In genomic region chr17:13160790-13161189, GRCh38 we compare ENCODE assay signal across 34 cellular contexts.
"Had no signal": no experiment of that assay in that cellular context is flagged by ENCODE, and none has a peak within 500 bp of the region (broad histone marks: within the 10 kb centered on the region; RNA-seq: fewer than 3 reads in every experiment).

No MANE protein-coding gene starts in this region.

- H3K9me3 ChIP-seq: MG63 had no signal

- H3K4me3 ChIP-seq: MG63 had no signal

- H3K36me3 ChIP-seq: MG63 had no signal

- DNase-seq: Karpas-422, Kasumi-1, MG63, MM.1S, MV-4-11, NCI-H1048, NCI-H1092, NCI-H1092 treated with DMSO at 0.1 percent for 48 hours, NCI-H1105, NCI-H1105 treated with DMSO at 0.1 percent for 48 hours, NCI-H1417, NCI-H1417 treated with DMSO at 0.1 percent for 48 hours, NCI-H1436, NCI-H1436 treated with DMSO at 0.1 percent for 48 hours, NCI-H146, NCI-H1694, NCI-H1694 treated with DMSO at 0.1 percent for 48 hours, NCI-H187, NCI-H187 treated with DMSO at 0.1 percent for 48 hours, NCI-H1930, NCI-H2029, NCI-H2029 treated with DMSO at 0.1 percent for 48 hours, NCI-H2081, NCI-H2081 treated with DMSO at 0.1 percent for 48 hours, NCI-H2107, NCI-H2171, NCI-H2171 treated with DMSO at 0.1 percent for 48 hours, NCI-H2227 treated with DMSO at 0.1 percent for 48 hours, NCI-H226, NCI-H345, NCI-H446, NCI-H446 treated with DMSO at 0.1 percent for 48 hours, NCI-H510A, NCI-H510A treated with DMSO at 0.1 percent for 48 hours had no signal

- H3K27me3 ChIP-seq: MG63 had no signal
